ENCODE assay signal across 14 cellular contexts in genomic region chr2:31404827-31405226, GRCh38. TPM values are rescaled to one million over a fixed set of nuclear protein-coding genes. Genes with fewer than 3 reads are reported as not detected.
"Had no signal": no experiment of that assay in that cellular context is flagged by ENCODE, and none has a peak within 500 bp of the region (broad histone marks: within the 10 kb centered on the region; RNA-seq: fewer than 3 reads in every experiment).

No MANE protein-coding gene starts in this region.

- H3K27me3 ChIP-seq: pancreas, stomach had no signal

- H3K36me3 ChIP-seq: pancreas, stomach had no signal

- DNase-seq: effector memory CD4-positive, alpha-beta T cell; immature natural killer cell; kidney; left colon; natural killer cell; pancreas; right cardiac atrium; stimulated activated CD4-positive, alpha-beta T cell treated with anti-CD3 and anti-CD28 coated beads, Interleukin-12 subunit alpha, Interleukin-12 subunit beta, amount 100 ng/mL, for 4 hours; stimulated activated naive CD4-positive, alpha-beta T cell; stomach; substantia nigra; trophoblast cell had no signal

- H3K27ac ChIP-seq: pancreas, stomach had no signal

- FAIRE-seq: endometrium, kidney, pancreas had no signal

- H3K4me1 ChIP-seq: pancreas, stomach had no signal

- ATAC-seq: esophagus mucosa, left colon, natural killer cell, right cardiac atrium had no signal

- H3K4me3 ChIP-seq: pancreas, stomach had no signal

- H3K9me3 ChIP-seq: pancreas, stomach had no signal

RNA-seq across cellular contexts. Expression of gene XDH, which starts 9.7 kb away (rescaled TPM):
- total RNA-seq: natural killer cell had no signal
- polyA plus RNA-seq: immature natural killer cell, right cardiac atrium had no signal
